Comparison of ENCODE assay signal across 35 cellular contexts in genomic region chr1:199809311-199809710, GRCh38.
"Had no signal": no experiment of that assay in that cellular context is flagged by ENCODE, and none has a peak within 500 bp of the region (broad histone marks: within the 10 kb centered on the region; RNA-seq: fewer than 3 reads in every experiment).

No MANE protein-coding gene starts in this region.

- ATAC-seq: activated CD8-positive, alpha-beta memory T cell treated with anti-CD3 and anti-CD28 coated beads, Interleukin-2, amount 10 ng/mL, durations not matched to agents 7 days and 5 days; PC-3 had no signal

- H3K36me3 ChIP-seq: brain microvascular endothelial cell, cardiac muscle cell, MG63 had no signal

- H3K27ac ChIP-seq: brain microvascular endothelial cell, cardiac muscle cell, RWPE1, VCaP had no signal

- H3K27me3 ChIP-seq: brain microvascular endothelial cell, cardiac muscle cell, MG63 had no signal

- DNase-seq: activated B cell treated with CpG ODN at 0.5 μM for 24 hours; activated CD4-positive, alpha-beta memory T cell treated with anti-CD3 and anti-CD28 coated beads, Interleukin-2, amount 10 ng/mL, durations not matched to agents 7 days and 5 days; activated CD4-positive, alpha-beta T cell treated with anti-CD3 and anti-CD28 coated beads for 48 hours; activated CD4-positive, CD25-positive, alpha-beta regulatory T cell treated with anti-CD3 and anti-CD28 coated beads, Interleukin-2, amount 50 U/mL, for 72 hours; activated CD8-positive, alpha-beta memory T cell treated with anti-CD3 and anti-CD28 coated beads for 24 hours; activated CD8-positive, alpha-beta memory T cell treated with anti-CD3 and anti-CD28 coated beads, Interleukin-2, amount 10 ng/mL, durations not matched to agents 7 days and 5 days; activated CD8-positive, alpha-beta memory T cell treated with anti-CD3 and anti-CD28 coated beads, Interleukin-2, amount 50 U/mL, for 48 hours; activated effector memory CD4-positive, alpha-beta T cell treated with Interleukin-2 at 50 U/mL for 16 hours; activated naive CD4-positive, alpha-beta T cell; activated naive CD4-positive, alpha-beta T cell treated with anti-CD3 and anti-CD28 coated beads, Interleukin-2, amount 50 U/mL, for 16 hours; activated naive CD8-positive, alpha-beta T cell treated with anti-CD3 and anti-CD28 coated beads for 36 hours; activated T-cell treated with anti-CD3 and anti-CD28 coated beads, Interleukin-2, amount 50 U/mL, for 48 hours; amniotic stem cell; aorta; brain microvascular endothelial cell; Kasumi-1; MG63; MV-4-11; NCI-H1092; NCI-H1436 treated with DMSO at 0.1 percent for 48 hours; NCI-H1694 treated with DMSO at 0.1 percent for 48 hours; NCI-H2029; NCI-H345; NCI-H524 treated with DMSO at 0.1 percent for 48 hours; NK-92 treated with Interleukin-12 subunit alpha and Interleukin-12 subunit beta, amount 100 ng/mL, for 24 hours; PC-3; Right ventricle myocardium superior; SW 1271; T-helper 1 cell; T-helper 2 cell; T-helper 9 cell had no signal

- H3K4me3 ChIP-seq: cardiac muscle cell, MG63 had no signal

- FAIRE-seq: RCC 7860 had no signal

- H3K9me3 ChIP-seq: MG63 had no signal
